ENCODE assay signal across 1 cellular context in genomic region chr7:150971242-150972048, GRCh38.
TF ChIP-seq lines count a peak whose summit lies in the region.

No MANE protein-coding gene starts in this region.

TF ChIP-seq in IMR-90, 13 proteins besides CTCF, POLR2A, EP300 and RAD21:
- TF ChIP-seq BHLHE40 (IDR thresholded peaks at IDR 0.05; ENCODE audit: low read depth, low read length), result no peak
- TF ChIP-seq ELK1 (IDR thresholded peaks at IDR 0.05; ENCODE audit: borderline replicate concordance, low read depth, low read length), result no peak
- no peak for TF ChIP-seq RFX5 (IDR thresholded peaks at IDR 0.05; ENCODE audit: low read depth, low read length)
- no peak for TF ChIP-seq FOS (IDR thresholded peaks at IDR 0.05; ENCODE audit: low read depth, low read length)
- no peak for TF ChIP-seq MAZ (IDR thresholded peaks at IDR 0.05; ENCODE audit: borderline replicate concordance, low read depth, low read length)
- TF ChIP-seq CEBPB (IDR thresholded peaks at IDR 0.05; ENCODE audit: low read depth, low read length), result no peak
- no peak for TF ChIP-seq USF2 (IDR thresholded peaks at IDR 0.05; ENCODE audit: low read depth, low read length)
- no peak for TF ChIP-seq MAFK (IDR thresholded peaks at IDR 0.05; ENCODE audit: low read depth, low read length)
- TF ChIP-seq SMC3 (IDR thresholded peaks at IDR 0.05; ENCODE audit: low read depth, low read length), result no peak
- TF ChIP-seq MXI1 (IDR thresholded peaks at IDR 0.05; ENCODE audit: borderline replicate concordance, low read depth, low read length), result no peak
- TF ChIP-seq RCOR1 (IDR thresholded peaks at IDR 0.05; ENCODE audit: insufficient replicate concordance, low read length), result no peak
- no peak for TF ChIP-seq CHD1 (IDR thresholded peaks at IDR 0.05; ENCODE audit: low read depth, low read length)
- TF ChIP-seq NFE2L2 (IDR thresholded peaks at IDR 0.05; ENCODE audit: low read depth, low read length), result no peak
